23 cellular contexts compared by ENCODE assay signal in genomic region chr3:102026656-102027055, GRCh38.
"Had no signal": no experiment of that assay in that cellular context is flagged by ENCODE, and none has a peak within 500 bp of the region (broad histone marks: within the 10 kb centered on the region; RNA-seq: fewer than 3 reads in every experiment).

No MANE protein-coding gene starts in this region.

- ATAC-seq: activated naive CD8-positive, alpha-beta T cell treated with anti-CD3 and anti-CD28 coated beads, Interleukin-2, amount 50 U/mL, for 24 hours; gastrocnemius medialis; left ventricle myocardium superior; naive thymus-derived CD4-positive, alpha-beta T cell; psoas muscle; right cardiac atrium; stimulated activated naive CD8-positive, alpha-beta T cell treated with anti-CD3 and anti-CD28 coated beads, Interleukin-15, Interleukin-2, amounts not matched to agents 100 U/mL and 50 U/mL, for 24 hours had no signal

- H3K4me3 ChIP-seq: ascending aorta, colonic mucosa, gastrocnemius medialis, neural progenitor cell, psoas muscle, transverse colon, vagina had no signal

- DNase-seq: activated CD4-positive, alpha-beta T cell treated with anti-CD3 and anti-CD28 coated beads, Interleukin-2, amount 50 U/mL, for 1 hour; activated CD4-positive, CD25-positive, alpha-beta regulatory T cell treated with anti-CD3 and anti-CD28 coated beads, Interleukin-2, amount 50 U/mL, for 72 hours; activated CD8-positive, alpha-beta memory T cell treated with anti-CD3 and anti-CD28 coated beads, Interleukin-2, amount 50 U/mL, for 4 hours; activated effector memory CD4-positive, alpha-beta T cell treated with Interleukin-2 at 50 U/mL for 16 hours; activated naive CD4-positive, alpha-beta T cell treated with anti-CD3 and anti-CD28 coated beads, Interleukin-2, amount 10 ng/mL, durations not matched to agents 7 days and 5 days; activated naive CD8-positive, alpha-beta T cell treated with anti-CD3 and anti-CD28 coated beads, Interleukin-2, amount 50 U/mL, for 24 hours; activated T-cell treated with anti-CD3 and anti-CD28 coated beads, Interleukin-2, amount 50 U/mL, for 48 hours; colonic mucosa; gastrocnemius medialis; head of caudate nucleus; left ventricle myocardium superior; mesenchymal stem cell; naive thymus-derived CD4-positive, alpha-beta T cell; psoas muscle; right cardiac atrium; stimulated activated CD4-positive, alpha-beta T cell treated with anti-CD3 and anti-CD28 coated beads, Interleukin-2, amount 100 ng/mL, for 24 hours; stimulated activated naive CD8-positive, alpha-beta T cell treated with anti-CD3 and anti-CD28 coated beads, Interleukin-15, Interleukin-2, amounts not matched to agents 100 U/mL and 50 U/mL, for 24 hours; substantia nigra; T1000; transverse colon had no signal
